ENCODE assay signal across 38 cellular contexts in genomic region chr14:35474323-35474722, GRCh38. TPM values are rescaled to one million over a fixed set of nuclear protein-coding genes. Genes with fewer than 3 reads are reported as not detected.
"Had no signal": no experiment of that assay in that cellular context is flagged by ENCODE, and none has a peak within 500 bp of the region (broad histone marks: within the 10 kb centered on the region; RNA-seq: fewer than 3 reads in every experiment).

No MANE protein-coding gene starts in this region.

- ATAC-seq: activated CD8-positive, alpha-beta T cell treated with anti-CD3 and anti-CD28 coated beads for 36 hours; activated naive CD4-positive, alpha-beta T cell treated with anti-CD3 and anti-CD28 coated beads, Interleukin-2, amount 50 U/mL, for 72 hours; activated T-cell treated with anti-CD3 and anti-CD28 coated beads, Interleukin-2, amount 50 U/mL, for 4 hours; activated T-cell treated with anti-CD3 and anti-CD28 coated beads, Interleukin-2, amount 50 U/mL, for 72 hours; activated T-helper 17 cell treated with anti-CD3 and anti-CD28 coated beads, Interleukin-2, amount 50 U/mL, for 72 hours; body of pancreas had no signal

- H3K4me3 ChIP-seq: adrenal gland, body of pancreas, breast epithelium had no signal

- H3K4me1 Mint-ChIP-seq: activated B cell treated with CpG ODN at 0.5 μM for 24 hours; activated CD4-positive, alpha-beta T cell treated with anti-CD3 and anti-CD28 coated beads, Interleukin-2, amount 10 ng/mL, durations not matched to agents 24 days and 14 days; activated naive CD8-positive, alpha-beta T cell treated with anti-CD3 and anti-CD28 coated beads for 36 hours; activated T-helper 17 cell treated with anti-CD3 and anti-CD28 coated beads, Interleukin-2, amount 50 U/mL, for 72 hours had no signal

- DNase-seq: activated B cell treated with CpG ODN at 0.5 μM for 24 hours; activated CD4-positive, alpha-beta memory T cell treated with anti-CD3 and anti-CD28 coated beads for 36 hours; activated CD4-positive, alpha-beta T cell treated with anti-CD3 and anti-CD28 coated beads for 4 hours; activated CD4-positive, alpha-beta T cell treated with anti-CD3 and anti-CD28 coated beads, Interleukin-2, amount 10 ng/mL, durations not matched to agents 24 days and 14 days; activated CD4-positive, alpha-beta T cell treated with anti-CD3 and anti-CD28 coated beads, Interleukin-2, amount 50 U/mL, for 1 hour; activated CD4-positive, alpha-beta T cell treated with anti-CD3 and anti-CD28 coated beads, Interleukin-2, amount 50 U/mL, for 4 hours; activated CD4-positive, CD25-positive, alpha-beta regulatory T cell treated with anti-CD3 and anti-CD28 coated beads, Interleukin-2, amount 50 U/mL, for 72 hours; activated CD8-positive, alpha-beta memory T cell treated with anti-CD3 and anti-CD28 coated beads, Interleukin-2, amount 50 U/mL, for 4 hours; activated CD8-positive, alpha-beta T cell treated with anti-CD3 and anti-CD28 coated beads for 36 hours; activated effector memory CD4-positive, alpha-beta T cell treated with anti-CD3 and anti-CD28 coated beads, Interleukin-2, amount 50 U/mL, for 16 hours; activated gamma-delta T cell treated with Interleukin-2 at 50 U/mL for 16 hours; activated naive CD4-positive, alpha-beta T cell; activated naive CD4-positive, alpha-beta T cell treated with anti-CD3 and anti-CD28 coated beads for 36 hours; activated naive CD4-positive, alpha-beta T cell treated with anti-CD3 and anti-CD28 coated beads, Interleukin-2, amount 50 U/mL, for 16 hours; activated naive CD8-positive, alpha-beta T cell treated with anti-CD3 and anti-CD28 coated beads for 36 hours; activated T-cell treated with anti-CD3 and anti-CD28 coated beads for 4 hours; activated T-cell treated with anti-CD3 and anti-CD28 coated beads, Interleukin-2, amount 50 U/mL, for 1 hour; activated T-cell treated with anti-CD3 and anti-CD28 coated beads, Interleukin-2, amount 50 U/mL, for 4 hours; activated T-cell treated with anti-CD3 and anti-CD28 coated beads, Interleukin-2, amount 50 U/mL, for 72 hours; adrenal gland; amniotic stem cell; aorta; body of pancreas; brain microvascular endothelial cell; central memory CD4-positive, alpha-beta T cell; T-helper 2 cell; T-helper 9 cell had no signal

- H3K4me3 Mint-ChIP-seq: activated B cell treated with CpG ODN at 0.5 μM for 24 hours; activated CD4-positive, alpha-beta memory T cell treated with anti-CD3 and anti-CD28 coated beads for 36 hours; activated CD4-positive, alpha-beta T cell treated with anti-CD3 and anti-CD28 coated beads, Interleukin-2, amount 10 ng/mL, durations not matched to agents 24 days and 14 days; activated CD8-positive, alpha-beta T cell treated with anti-CD3 and anti-CD28 coated beads for 36 hours; activated naive CD4-positive, alpha-beta T cell treated with anti-CD3 and anti-CD28 coated beads for 36 hours; activated naive CD8-positive, alpha-beta T cell treated with anti-CD3 and anti-CD28 coated beads for 36 hours; activated T-cell treated with anti-CD3 and anti-CD28 coated beads, Interleukin-2, amount 50 U/mL, for 4 hours; activated T-cell treated with anti-CD3 and anti-CD28 coated beads, Interleukin-2, amount 50 U/mL, for 72 hours; activated T-helper 1 cell treated with anti-CD3 and anti-CD28 coated beads, Interleukin-12 subunit alpha, Interleukin-12 subunit beta, Interleukin-2, Interleukin-4 antibody, amounts not matched to agents 30 ng/mL and 10 ng/mL and 1 ng/mL, durations not matched to agents 14 hours and 24 hours and 36 hours; activated T-helper 17 cell treated with anti-CD3 and anti-CD28 coated beads, Interleukin-2, amount 50 U/mL, for 72 hours; T-helper 1 cell treated with Interleukin-12 subunit alpha and Interleukin-12 subunit beta and Interleukin-4 antibody, amounts not matched to agents 30 μg/mL and 1 μg/mL, for 36 hours; T-helper 2 cell treated with Interferon-gamma antibody and Interleukin-4, amounts not matched to agents 5 μg/mL and 100 μg/mL, for 36 hours had no signal

- H3K4me1 ChIP-seq: adrenal gland, body of pancreas, breast epithelium had no signal

- H3K9me3 Mint-ChIP-seq: activated B cell treated with CpG ODN at 0.5 μM for 24 hours; activated CD4-positive, alpha-beta memory T cell treated with anti-CD3 and anti-CD28 coated beads for 36 hours; activated CD4-positive, alpha-beta T cell treated with anti-CD3 and anti-CD28 coated beads, Interleukin-2, amount 10 ng/mL, durations not matched to agents 24 days and 14 days; activated CD8-positive, alpha-beta T cell treated with anti-CD3 and anti-CD28 coated beads for 36 hours; activated naive CD4-positive, alpha-beta T cell treated with anti-CD3 and anti-CD28 coated beads for 36 hours; activated naive CD4-positive, alpha-beta T cell treated with anti-CD3 and anti-CD28 coated beads, Interleukin-2, amount 50 U/mL, for 72 hours; activated naive CD8-positive, alpha-beta T cell treated with anti-CD3 and anti-CD28 coated beads for 36 hours; activated T-cell treated with anti-CD3 and anti-CD28 coated beads, Interleukin-2, amount 50 U/mL, for 4 hours; activated T-cell treated with anti-CD3 and anti-CD28 coated beads, Interleukin-2, amount 50 U/mL, for 72 hours; activated T-helper 1 cell treated with anti-CD3 and anti-CD28 coated beads, Interleukin-12 subunit alpha, Interleukin-12 subunit beta, Interleukin-2, Interleukin-4 antibody, amounts not matched to agents 30 ng/mL and 10 ng/mL and 1 ng/mL, durations not matched to agents 14 hours and 24 hours and 36 hours; activated T-helper 17 cell treated with anti-CD3 and anti-CD28 coated beads, Interleukin-2, amount 50 U/mL, for 72 hours; T-helper 1 cell treated with Interleukin-12 subunit alpha and Interleukin-12 subunit beta and Interleukin-4 antibody, amounts not matched to agents 30 μg/mL and 1 μg/mL, for 36 hours; T-helper 2 cell treated with Interferon-gamma antibody and Interleukin-4, amounts not matched to agents 5 μg/mL and 100 μg/mL, for 36 hours had no signal

- H3K27ac ChIP-seq: adrenal gland, body of pancreas, brain microvascular endothelial cell, breast epithelium, VCaP had no signal

- FAIRE-seq: astrocyte, TTC549 had no signal

- H3K36me3 ChIP-seq: adrenal gland, brain microvascular endothelial cell, breast epithelium had no signal

- H3K27me3 ChIP-seq: adrenal gland, body of pancreas, brain microvascular endothelial cell had no signal

- H3K9me3 ChIP-seq: adrenal gland, body of pancreas, breast epithelium had no signal

- H3K27ac Mint-ChIP-seq: activated B cell treated with CpG ODN at 0.5 μM for 24 hours; activated CD4-positive, alpha-beta memory T cell treated with anti-CD3 and anti-CD28 coated beads for 36 hours; activated CD4-positive, alpha-beta T cell treated with anti-CD3 and anti-CD28 coated beads, Interleukin-2, amount 10 ng/mL, durations not matched to agents 24 days and 14 days; activated CD8-positive, alpha-beta T cell treated with anti-CD3 and anti-CD28 coated beads for 36 hours; activated naive CD4-positive, alpha-beta T cell treated with anti-CD3 and anti-CD28 coated beads for 36 hours; activated naive CD4-positive, alpha-beta T cell treated with anti-CD3 and anti-CD28 coated beads, Interleukin-2, amount 50 U/mL, for 72 hours; activated naive CD8-positive, alpha-beta T cell treated with anti-CD3 and anti-CD28 coated beads for 36 hours; activated T-cell treated with anti-CD3 and anti-CD28 coated beads, Interleukin-2, amount 50 U/mL, for 72 hours; activated T-helper 1 cell treated with anti-CD3 and anti-CD28 coated beads, Interleukin-12 subunit alpha, Interleukin-12 subunit beta, Interleukin-2, Interleukin-4 antibody, amounts not matched to agents 30 ng/mL and 10 ng/mL and 1 ng/mL, durations not matched to agents 14 hours and 24 hours and 36 hours; activated T-helper 17 cell treated with anti-CD3 and anti-CD28 coated beads, Interleukin-2, amount 50 U/mL, for 72 hours; T-helper 1 cell treated with Interleukin-12 subunit alpha and Interleukin-12 subunit beta and Interleukin-4 antibody, amounts not matched to agents 30 μg/mL and 1 μg/mL, for 36 hours; T-helper 2 cell treated with Interferon-gamma antibody and Interleukin-4, amounts not matched to agents 5 μg/mL and 100 μg/mL, for 36 hours had no signal

- H3K36me3 Mint-ChIP-seq: activated CD4-positive, alpha-beta memory T cell treated with anti-CD3 and anti-CD28 coated beads for 36 hours; activated naive CD4-positive, alpha-beta T cell treated with anti-CD3 and anti-CD28 coated beads, Interleukin-2, amount 50 U/mL, for 72 hours; activated naive CD8-positive, alpha-beta T cell treated with anti-CD3 and anti-CD28 coated beads for 36 hours had no signal

RNA-seq across cellular contexts. Expression of gene INSM2, which starts 59.6 kb away (rescaled TPM):
- total RNA-seq: activated B cell treated with CpG ODN at 0.5 μM for 24 hours; activated CD4-positive, alpha-beta memory T cell treated with anti-CD3 and anti-CD28 coated beads for 36 hours; activated CD4-positive, alpha-beta T cell treated with anti-CD3 and anti-CD28 coated beads, Interleukin-2, amount 10 ng/mL, durations not matched to agents 24 days and 14 days; activated CD8-positive, alpha-beta memory T cell treated with anti-CD3 and anti-CD28 coated beads for 36 hours; activated CD8-positive, alpha-beta T cell treated with anti-CD3 and anti-CD28 coated beads for 36 hours; activated naive CD4-positive, alpha-beta T cell treated with anti-CD3 and anti-CD28 coated beads for 36 hours; activated naive CD8-positive, alpha-beta T cell treated with anti-CD3 and anti-CD28 coated beads for 36 hours; activated T-cell treated with anti-CD3 and anti-CD28 coated beads, Interleukin-2, amount 50 U/mL, for 4 hours; activated T-helper 1 cell treated with anti-CD3 and anti-CD28 coated beads, Interleukin-12 subunit alpha, Interleukin-12 subunit beta, Interleukin-2, Interleukin-4 antibody, amounts not matched to agents 30 ng/mL and 10 ng/mL and 1 ng/mL, durations not matched to agents 14 hours and 24 hours and 36 hours; activated T-helper 17 cell treated with anti-CD3 and anti-CD28 coated beads, Interleukin-2, amount 50 U/mL, for 72 hours; aorta; astrocyte; body of pancreas; breast epithelium; cardiac septum had no signal
- polyA plus RNA-seq: aorta had no signal
